ENCODE assay signal across 26 cellular contexts in the genomic region with DNA sequence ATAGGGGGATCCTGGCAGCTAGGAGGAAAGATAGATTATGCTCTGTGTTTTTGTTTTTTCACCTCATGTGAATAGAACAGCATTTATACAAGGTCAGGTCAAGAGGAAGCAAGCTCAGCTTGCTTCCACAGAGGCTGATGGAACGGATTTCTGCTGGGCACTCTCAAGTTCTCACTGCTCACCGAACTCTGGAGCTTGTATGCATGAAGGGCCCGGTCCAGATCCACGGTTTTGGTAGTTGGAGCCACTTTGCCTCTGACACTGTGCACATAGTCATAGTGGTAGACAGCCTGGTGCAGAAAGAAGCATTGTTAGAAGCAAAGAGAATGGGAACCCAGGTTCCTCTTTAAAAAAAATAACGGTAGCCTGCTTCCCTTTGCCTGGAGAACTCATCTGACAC.
"Had no signal": no experiment of that assay in that cellular context is flagged by ENCODE, and none has a peak within 500 bp of the region (broad histone marks: within the 10 kb centered on the region; RNA-seq: fewer than 3 reads in every experiment).

No MANE protein-coding gene starts in this region.

- H3K4me1 Mint-ChIP-seq: activated CD4-positive, alpha-beta T cell treated with anti-CD3 and anti-CD28 coated beads for 36 hours; activated CD4-positive, alpha-beta T cell treated with anti-CD3 and anti-CD28 coated beads, Interleukin-2, amount 10 ng/mL, durations not matched to agents 24 days and 14 days; activated CD8-positive, alpha-beta memory T cell treated with anti-CD3 and anti-CD28 coated beads, Interleukin-2, amount 10 ng/mL, durations not matched to agents 7 days and 5 days; activated naive CD4-positive, alpha-beta T cell treated with anti-CD3 and anti-CD28 coated beads, Interleukin-2, amount 10 ng/mL, durations not matched to agents 7 days and 5 days; activated naive CD8-positive, alpha-beta T cell treated with anti-CD3 and anti-CD28 coated beads, Interleukin-2, amount 10 ng/mL, durations not matched to agents 7 days and 5 days; brain; endodermal cell had no signal

- H3K4me1 ChIP-seq: ascending aorta, heart left ventricle had no signal

- H3K27ac ChIP-seq: ascending aorta, heart left ventricle had no signal

- H3K9me3 ChIP-seq: ascending aorta, heart left ventricle had no signal

- H3K36me3 Mint-ChIP-seq: activated CD8-positive, alpha-beta memory T cell treated with anti-CD3 and anti-CD28 coated beads, Interleukin-2, amount 10 ng/mL, durations not matched to agents 7 days and 5 days; activated naive CD4-positive, alpha-beta T cell treated with anti-CD3 and anti-CD28 coated beads, Interleukin-2, amount 10 ng/mL, durations not matched to agents 7 days and 5 days; activated naive CD8-positive, alpha-beta T cell treated with anti-CD3 and anti-CD28 coated beads, Interleukin-2, amount 10 ng/mL, durations not matched to agents 7 days and 5 days had no signal

- H3K27me3 ChIP-seq: ascending aorta, heart left ventricle had no signal

- H3K27ac Mint-ChIP-seq: activated CD4-positive, alpha-beta memory T cell treated with anti-CD3 and anti-CD28 coated beads for 36 hours; activated CD4-positive, alpha-beta T cell treated with anti-CD3 and anti-CD28 coated beads for 36 hours; activated CD4-positive, alpha-beta T cell treated with anti-CD3 and anti-CD28 coated beads, Interleukin-2, amount 10 ng/mL, durations not matched to agents 24 days and 14 days; activated CD8-positive, alpha-beta memory T cell treated with anti-CD3 and anti-CD28 coated beads, Interleukin-2, amount 10 ng/mL, durations not matched to agents 7 days and 5 days; activated CD8-positive, alpha-beta T cell treated with anti-CD3 and anti-CD28 coated beads, Interleukin-2, amount 10 ng/mL, durations not matched to agents 7 days and 5 days; activated naive CD4-positive, alpha-beta T cell treated with anti-CD3 and anti-CD28 coated beads, Interleukin-2, amount 10 ng/mL, durations not matched to agents 7 days and 5 days; activated naive CD4-positive, alpha-beta T cell treated with anti-CD3 and anti-CD28 coated beads, Interleukin-2, amount 50 U/mL, for 72 hours; activated naive CD8-positive, alpha-beta T cell treated with anti-CD3 and anti-CD28 coated beads, Interleukin-2, amount 10 ng/mL, durations not matched to agents 7 days and 5 days; activated T-helper 1 cell treated with anti-CD3 and anti-CD28 coated beads, Interleukin-12 subunit alpha, Interleukin-12 subunit beta, Interleukin-2, Interleukin-4 antibody, amounts not matched to agents 30 ng/mL and 10 ng/mL and 1 ng/mL, durations not matched to agents 14 hours and 24 hours and 36 hours; activated T-helper 2 cell treated with anti-CD3 and anti-CD28 coated beads, Interferon-gamma antibody, Interleukin-2, Interleukin-4, amounts not matched to agents 10 μg/mL and 5 μg/mL and 100 μg/mL, durations not matched to agents 14 hours and 24 hours and 36 hours; brain; endodermal cell had no signal

- H3K4me3 Mint-ChIP-seq: activated CD4-positive, alpha-beta memory T cell treated with anti-CD3 and anti-CD28 coated beads for 36 hours; activated CD4-positive, alpha-beta T cell treated with anti-CD3 and anti-CD28 coated beads for 36 hours; activated CD4-positive, alpha-beta T cell treated with anti-CD3 and anti-CD28 coated beads, Interleukin-2, amount 10 ng/mL, durations not matched to agents 24 days and 14 days; activated CD8-positive, alpha-beta memory T cell treated with anti-CD3 and anti-CD28 coated beads, Interleukin-2, amount 10 ng/mL, durations not matched to agents 7 days and 5 days; activated CD8-positive, alpha-beta T cell treated with anti-CD3 and anti-CD28 coated beads, Interleukin-2, amount 10 ng/mL, durations not matched to agents 7 days and 5 days; activated naive CD4-positive, alpha-beta T cell treated with anti-CD3 and anti-CD28 coated beads, Interleukin-2, amount 10 ng/mL, durations not matched to agents 7 days and 5 days; activated naive CD8-positive, alpha-beta T cell treated with anti-CD3 and anti-CD28 coated beads, Interleukin-2, amount 10 ng/mL, durations not matched to agents 7 days and 5 days; activated T-helper 1 cell treated with anti-CD3 and anti-CD28 coated beads, Interleukin-12 subunit alpha, Interleukin-12 subunit beta, Interleukin-2, Interleukin-4 antibody, amounts not matched to agents 30 ng/mL and 10 ng/mL and 1 ng/mL, durations not matched to agents 14 hours and 24 hours and 36 hours; brain; endodermal cell had no signal

- H3K27me3 Mint-ChIP-seq: activated CD4-positive, alpha-beta memory T cell treated with anti-CD3 and anti-CD28 coated beads for 36 hours; activated CD4-positive, alpha-beta T cell treated with anti-CD3 and anti-CD28 coated beads for 36 hours; activated CD4-positive, alpha-beta T cell treated with anti-CD3 and anti-CD28 coated beads, Interleukin-2, amount 10 ng/mL, durations not matched to agents 24 days and 14 days; activated naive CD4-positive, alpha-beta T cell treated with anti-CD3 and anti-CD28 coated beads, Interleukin-2, amount 10 ng/mL, durations not matched to agents 7 days and 5 days; brain had no signal

- DNase-seq: activated CD4-positive, alpha-beta memory T cell treated with anti-CD3 and anti-CD28 coated beads for 36 hours; activated CD4-positive, alpha-beta T cell treated with anti-CD3 and anti-CD28 coated beads for 36 hours; activated CD4-positive, alpha-beta T cell treated with anti-CD3 and anti-CD28 coated beads, Interleukin-2, amount 10 ng/mL, durations not matched to agents 24 days and 14 days; activated CD4-positive, CD25-positive, alpha-beta regulatory T cell; activated CD4-positive, CD25-positive, alpha-beta regulatory T cell treated with anti-CD3 and anti-CD28 coated beads, Interleukin-2, amount 50 U/mL, for 72 hours; activated CD8-positive, alpha-beta memory T cell treated with anti-CD3 and anti-CD28 coated beads, Interleukin-2, amount 10 ng/mL, durations not matched to agents 7 days and 5 days; activated CD8-positive, alpha-beta memory T cell treated with anti-CD3 and anti-CD28 coated beads, Interleukin-2, amount 50 U/mL, for 4 hours; activated CD8-positive, alpha-beta T cell treated with anti-CD3 and anti-CD28 coated beads, Interleukin-2, amount 10 ng/mL, durations not matched to agents 7 days and 5 days; activated effector memory CD4-positive, alpha-beta T cell treated with anti-CD3 and anti-CD28 coated beads, Interleukin-2, amount 50 U/mL, for 16 hours; activated naive CD4-positive, alpha-beta T cell; activated naive CD4-positive, alpha-beta T cell treated with anti-CD3 and anti-CD28 coated beads, Interleukin-2, amount 10 ng/mL, durations not matched to agents 7 days and 5 days; activated naive CD8-positive, alpha-beta T cell treated with anti-CD3 and anti-CD28 coated beads, Interleukin-2, amount 10 ng/mL, durations not matched to agents 7 days and 5 days; activated T-cell treated with anti-CD3 and anti-CD28 coated beads, Interleukin-2, amount 50 U/mL, for 1 hour; activated T-cell treated with anti-CD3 and anti-CD28 coated beads, Interleukin-2, amount 50 U/mL, for 48 hours; caudate nucleus; effector CD8-positive, alpha-beta T cell; endodermal cell; foreskin fibroblast; glutamatergic neuron; heart left ventricle; T-helper 2 cell had no signal

- H3K4me3 ChIP-seq: ascending aorta, heart left ventricle had no signal

- H3K9me3 Mint-ChIP-seq: activated CD4-positive, alpha-beta memory T cell treated with anti-CD3 and anti-CD28 coated beads for 36 hours; activated CD4-positive, alpha-beta T cell treated with anti-CD3 and anti-CD28 coated beads, Interleukin-2, amount 10 ng/mL, durations not matched to agents 24 days and 14 days; activated naive CD4-positive, alpha-beta T cell treated with anti-CD3 and anti-CD28 coated beads, Interleukin-2, amount 10 ng/mL, durations not matched to agents 7 days and 5 days; activated T-helper 2 cell treated with anti-CD3 and anti-CD28 coated beads, Interferon-gamma antibody, Interleukin-2, Interleukin-4, amounts not matched to agents 10 μg/mL and 5 μg/mL and 100 μg/mL, durations not matched to agents 14 hours and 24 hours and 36 hours; brain; endodermal cell had no signal

- H3K36me3 ChIP-seq: ascending aorta, heart left ventricle had no signal
